ENCODE assay signal across 14 cellular contexts in the genomic region with DNA sequence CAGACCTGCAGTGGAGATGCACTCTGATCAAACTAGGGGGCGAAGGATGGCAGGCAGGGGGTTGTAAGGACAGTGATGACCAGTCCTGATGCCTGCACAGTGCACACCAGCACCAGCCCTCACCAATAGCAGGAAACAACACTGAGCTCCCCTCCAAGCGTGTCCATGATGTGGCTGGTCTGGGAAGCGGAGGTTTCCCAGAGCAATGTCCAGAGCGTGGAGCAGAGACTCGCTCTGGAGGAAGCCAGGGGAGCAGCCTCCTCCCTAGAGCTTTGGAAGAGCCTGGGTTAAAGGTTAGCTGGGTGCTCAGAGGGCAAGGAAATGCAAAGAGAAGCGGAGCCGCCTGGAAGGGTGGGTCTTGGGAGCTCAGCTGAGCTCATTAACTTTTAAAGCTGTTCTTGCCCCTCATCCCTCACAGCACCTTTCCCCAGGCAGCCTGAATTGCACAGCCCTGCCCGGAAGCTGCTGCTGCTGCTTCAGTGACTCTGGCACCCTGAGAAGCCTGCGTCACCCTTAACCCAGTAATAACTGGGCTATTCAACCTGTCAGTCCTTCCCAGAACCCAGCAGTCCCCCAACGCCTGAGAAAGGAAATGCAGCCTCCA.
DNase-seq lines count a peak whose midpoint lies in the region; ATAC-seq and TF ChIP-seq lines count a peak whose summit lies in the region.
"Had no signal": no experiment of that assay in that cellular context is flagged by ENCODE, and none has a peak within 500 bp of the region (broad histone marks: within the 10 kb centered on the region; RNA-seq: fewer than 3 reads in every experiment).

No MANE protein-coding gene starts in this region.

- DNase-seq in ELF-1 (ENCODE audit: low read depth, low spot score) (peak; percentile 41), ascending aorta (ENCODE audit: low spot score in 2 of 2) (peak in 1 of 2 donors; percentile 85), left kidney (ENCODE audit: low read depth, low spot score) (peak; percentile 84), retinal pigment epithelial cell (ENCODE audit: low read depth) (peak; percentile 22), NCI-H1694 (lab: John Stamatoyannopoulos, UW) (no peak), DMS79 treated with DMSO at 0.1 percent for 48 hours (lab: John Stamatoyannopoulos, UW) (no peak)
- DNase-seq in effector memory CD4-positive, alpha-beta T cell, result no peak
- DNase-seq: EL, glutamatergic neuron, HFFc6, NCI-H187, upper lobe of right lung had no signal

- H3K9me3 ChIP-seq in ascending aorta, result no peaks in the 10 kb centered on the region
- H3K9me3 ChIP-seq in effector memory CD4-positive, alpha-beta T cell (ENCODE audit: control insufficient read depth, low read length), result no peaks in the 10 kb centered on the region
- H3K9me3 ChIP-seq: adrenal gland, upper lobe of right lung had no signal

- no peaks in the 10 kb centered on the region for H3K36me3 ChIP-seq in ascending aorta
- H3K36me3 ChIP-seq in effector memory CD4-positive, alpha-beta T cell (ENCODE audit: control insufficient read depth, insufficient read depth, low read length), result no peaks in the 10 kb centered on the region
- H3K36me3 ChIP-seq: adrenal gland, upper lobe of right lung had no signal

- intact Hi-C loops in ascending aorta (cut with DNase I), result loop anchor here (2.0 to 5.0 kb wide), 2 partner anchors 22 to 701 kb away; a partner anchor contains a TSS

- no peak for ATAC-seq in GM18867 (IDR thresholded peaks at IDR 0.05; ENCODE audit: unreplicated experiment)

- TF ChIP-seq CTCF in ascending aorta (IDR thresholded peaks at IDR 0.05) (peak in 2 of 3 experiments; percentile 18 to 46), retinal pigment epithelial cell (conservative IDR thresholded peaks at IDR 0.05; ENCODE audit: low read depth, low read length) (peak; percentile 8)

- H3K4me1 ChIP-seq in ascending aorta, result peaks cover 30 to 59% of the 10 kb centered on the region in 2 donors
- no peaks in the 10 kb centered on the region for H3K4me1 ChIP-seq in effector memory CD4-positive, alpha-beta T cell (ENCODE audit: control insufficient read depth, insufficient read depth, low read length, poor library complexity, severe bottlenecking)
- H3K4me1 ChIP-seq: adrenal gland, upper lobe of right lung had no signal

- H3K27me3 ChIP-seq in ascending aorta, result no peaks in the 10 kb centered on the region
- no peaks in the 10 kb centered on the region for H3K27me3 ChIP-seq in effector memory CD4-positive, alpha-beta T cell (replicated peaks; ENCODE audit: control insufficient read depth, insufficient read depth, low read length, poor library complexity, severe bottlenecking)
- H3K27me3 ChIP-seq: adrenal gland, upper lobe of right lung had no signal

- H3K4me3 ChIP-seq in ascending aorta, result no peak overlapping the region
- no peak overlapping the region for H3K4me3 ChIP-seq in retinal pigment epithelial cell (ENCODE audit: low read length)
- H3K4me3 ChIP-seq in effector memory CD4-positive, alpha-beta T cell (ENCODE audit: insufficient read depth, low read depth, low read length, poor library complexity, severe bottlenecking), result no peak overlapping the region
- H3K4me3 ChIP-seq: adrenal gland, upper lobe of right lung had no signal

- H3K27ac ChIP-seq in ascending aorta, result peak overlapping the region; percentile 86 to 88
- no peak overlapping the region for H3K27ac ChIP-seq in effector memory CD4-positive, alpha-beta T cell (ENCODE audit: insufficient read depth, low read length, poor library complexity, severe bottlenecking)
- H3K27ac ChIP-seq: adrenal gland, upper lobe of right lung had no signal

Comparison
In these comparisons a context has a peak if more than half of its experiments do, and no peak if none do; other contexts are left out.
1. DNase-seq: peak in ELF-1 (single experiment), left kidney (single experiment) and retinal pigment epithelial cell (single experiment); none in NCI-H1694 (single experiment), DMS79 treated with DMSO at 0.1 percent for 48 hours (single experiment) and effector memory CD4-positive, alpha-beta T cell (0 of 3).